Comparison of ENCODE assay signal across 1 cellular context in genomic region chr3:49465269-49466034, GRCh38.
A peak's percentile ranks its signal among the peaks of the same experiment; 100 is the strongest.
TF ChIP-seq lines count a peak whose summit lies in the region.

No MANE protein-coding gene starts in this region.

TF ChIP-seq in K562, 482 proteins besides CTCF, POLR2A, EP300 and RAD21 (continues in another document):
- peak; percentile 67 for TF ChIP-seq CBFA2T2 (conservative IDR thresholded peaks at IDR 0.05)
- TF ChIP-seq SP1 (CRISPR knock-in tag; IDR thresholded peaks at IDR 0.05), result no peak
- TF ChIP-seq, protein P1, sequence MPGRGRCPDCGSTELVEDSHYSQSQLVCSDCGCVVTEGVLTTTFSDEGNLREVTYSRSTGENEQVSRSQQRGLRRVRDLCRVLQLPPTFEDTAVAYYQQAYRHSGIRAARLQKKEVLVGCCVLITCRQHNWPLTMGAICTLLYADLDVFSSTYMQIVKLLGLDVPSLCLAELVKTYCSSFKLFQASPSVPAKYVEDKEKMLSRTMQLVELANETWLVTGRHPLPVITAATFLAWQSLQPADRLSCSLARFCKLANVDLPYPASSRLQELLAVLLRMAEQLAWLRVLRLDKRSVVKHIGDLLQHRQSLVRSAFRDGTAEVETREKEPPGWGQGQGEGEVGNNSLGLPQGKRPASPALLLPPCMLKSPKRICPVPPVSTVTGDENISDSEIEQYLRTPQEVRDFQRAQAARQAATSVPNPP (IDR thresholded peaks at IDR 0.05; ENCODE audit: borderline replicate concordance, insufficient read depth, insufficient read length), result no peak
- TF ChIP-seq ETS1 (conservative IDR thresholded peaks at IDR 0.05; ENCODE audit: control insufficient read depth, low read depth, low read length), result no peak
- TF ChIP-seq ZFP36 (IDR thresholded peaks at IDR 0.05; ENCODE audit: low read depth, low read length, partially characterized antibody), result no peak
- TF ChIP-seq NR3C1 (CRISPR knock-in tag; IDR thresholded peaks at IDR 0.05), result no peak
- TF ChIP-seq TFE3 (CRISPR knock-in tag; IDR thresholded peaks at IDR 0.05), result no peak
- TF ChIP-seq TRIM28 (IDR thresholded peaks at IDR 0.05), result peak; percentile 16; the same call in 1 of the 2 replicates
- TF ChIP-seq THAP7 (CRISPR knock-in tag; IDR thresholded peaks at IDR 0.05), result no peak
- no peak for TF ChIP-seq NR2C1 (IDR thresholded peaks at IDR 0.05)
- no peak for TF ChIP-seq NR2C1 (tag; IDR thresholded peaks at IDR 0.05)
- TF ChIP-seq SMARCB1 (IDR thresholded peaks at IDR 0.05; ENCODE audit: insufficient read length, low read depth), result no peak
- TF ChIP-seq, protein P2, sequence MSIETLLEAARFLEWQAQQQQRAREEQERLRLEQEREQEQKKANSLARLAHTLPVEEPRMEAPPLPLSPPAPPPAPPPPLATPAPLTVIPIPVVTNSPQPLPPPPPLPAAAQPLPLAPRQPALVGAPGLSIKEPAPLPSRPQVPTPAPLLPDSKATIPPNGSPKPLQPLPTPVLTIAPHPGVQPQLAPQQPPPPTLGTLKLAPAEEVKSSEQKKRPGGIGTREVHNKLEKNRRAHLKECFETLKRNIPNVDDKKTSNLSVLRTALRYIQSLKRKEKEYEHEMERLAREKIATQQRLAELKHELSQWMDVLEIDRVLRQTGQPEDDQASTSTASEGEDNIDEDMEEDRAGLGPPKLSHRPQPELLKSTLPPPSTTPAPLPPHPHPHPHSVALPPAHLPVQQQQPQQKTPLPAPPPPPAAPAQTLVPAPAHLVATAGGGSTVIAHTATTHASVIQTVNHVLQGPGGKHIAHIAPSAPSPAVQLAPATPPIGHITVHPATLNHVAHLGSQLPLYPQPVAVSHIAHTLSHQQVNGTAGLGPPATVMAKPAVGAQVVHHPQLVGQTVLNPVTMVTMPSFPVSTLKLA (conservative IDR thresholded peaks at IDR 0.05), result peak in 1 of 2 experiments; percentile 12; a peak in 1 of 4 replicates
- TF ChIP-seq, protein P3, sequence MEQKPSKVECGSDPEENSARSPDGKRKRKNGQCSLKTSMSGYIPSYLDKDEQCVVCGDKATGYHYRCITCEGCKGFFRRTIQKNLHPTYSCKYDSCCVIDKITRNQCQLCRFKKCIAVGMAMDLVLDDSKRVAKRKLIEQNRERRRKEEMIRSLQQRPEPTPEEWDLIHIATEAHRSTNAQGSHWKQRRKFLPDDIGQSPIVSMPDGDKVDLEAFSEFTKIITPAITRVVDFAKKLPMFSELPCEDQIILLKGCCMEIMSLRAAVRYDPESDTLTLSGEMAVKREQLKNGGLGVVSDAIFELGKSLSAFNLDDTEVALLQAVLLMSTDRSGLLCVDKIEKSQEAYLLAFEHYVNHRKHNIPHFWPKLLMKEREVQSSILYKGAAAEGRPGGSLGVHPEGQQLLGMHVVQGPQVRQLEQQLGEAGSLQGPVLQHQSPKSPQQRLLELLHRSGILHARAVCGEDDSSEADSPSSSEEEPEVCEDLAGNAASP (IDR thresholded peaks at IDR 0.05), result no peak
- TF ChIP-seq NFYB (IDR thresholded peaks at IDR 0.05; ENCODE audit: extremely low read depth, insufficient read length), result no peak
- 0 out of 2 replicates have a peak, but pooled peaks have one; percentile 55 for TF ChIP-seq ZNF766 (CRISPR knock-in tag; conservative IDR thresholded peaks at IDR 0.05)
- peak; percentile 67; the same call in 1 of the 2 replicates for TF ChIP-seq TEAD4 (IDR thresholded peaks at IDR 0.05; ENCODE audit: low read length)
- no peak for TF ChIP-seq TEAD4 (CRISPR knock-in tag; IDR thresholded peaks at IDR 0.05; ENCODE audit: borderline replicate concordance)
- no peak for TF ChIP-seq ZNF224 (CRISPR knock-in tag; IDR thresholded peaks at IDR 0.05)
- TF ChIP-seq CREM (IDR thresholded peaks at IDR 0.05; ENCODE audit: low read depth), result 0 out of 2 replicates have a peak, but pooled peaks have one; percentile 16
- TF ChIP-seq NEUROD1 (IDR thresholded peaks at IDR 0.05; ENCODE audit: borderline replicate concordance, low read depth, low read length, partially characterized antibody), result peak; percentile 43
- TF ChIP-seq ZNF584 (CRISPR knock-in tag; IDR thresholded peaks at IDR 0.05; ENCODE audit: low read depth), result no peak
- TF ChIP-seq DNMT1 (IDR thresholded peaks at IDR 0.05), result no peak
- TF ChIP-seq ZNF551 (CRISPR knock-in tag; IDR thresholded peaks at IDR 0.05), result no peak
- TF ChIP-seq ZNF696 (CRISPR knock-in tag; conservative IDR thresholded peaks at IDR 0.05), result no peak
- TF ChIP-seq, protein P4, sequence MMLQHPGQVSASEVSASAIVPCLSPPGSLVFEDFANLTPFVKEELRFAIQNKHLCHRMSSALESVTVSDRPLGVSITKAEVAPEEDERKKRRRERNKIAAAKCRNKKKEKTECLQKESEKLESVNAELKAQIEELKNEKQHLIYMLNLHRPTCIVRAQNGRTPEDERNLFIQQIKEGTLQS (IDR thresholded peaks at IDR 0.05), result peak; percentile 90
- TF ChIP-seq, protein P4 (CRISPR knock-in tag; conservative IDR thresholded peaks at IDR 0.05), result no peak
- TF ChIP-seq MEIS2 (IDR thresholded peaks at IDR 0.05; ENCODE audit: partially characterized antibody), result peak; percentile 55
- TF ChIP-seq ZNF134 (CRISPR knock-in tag; conservative IDR thresholded peaks at IDR 0.05), result no peak
- peak; percentile 97 for TF ChIP-seq CEBPB (tag; IDR thresholded peaks at IDR 0.05)
- TF ChIP-seq STAT6 (CRISPR knock-in tag; IDR thresholded peaks at IDR 0.05), result no peak
- peak; percentile 76 for TF ChIP-seq DPF2 (IDR thresholded peaks at IDR 0.05)
- no peak for TF ChIP-seq RFX1 (IDR thresholded peaks at IDR 0.05)
- TF ChIP-seq GTF2F1 (IDR thresholded peaks at IDR 0.05; ENCODE audit: low read depth, low read length), result no peak
- peak; percentile 79 for TF ChIP-seq TCF3 (CRISPR knock-in tag; IDR thresholded peaks at IDR 0.05)
- no peak for TF ChIP-seq ZNF143 (CRISPR knock-in tag; IDR thresholded peaks at IDR 0.05)
- no peak for TF ChIP-seq NR4A1 (CRISPR knock-in tag; IDR thresholded peaks at IDR 0.05)
- no peak for TF ChIP-seq NR4A1 (tag; IDR thresholded peaks at IDR 0.05)
- no peak for TF ChIP-seq MAX (CRISPR knock-in tag; IDR thresholded peaks at IDR 0.05)
- no peak for TF ChIP-seq FOXA3 (CRISPR knock-in tag; conservative IDR thresholded peaks at IDR 0.05 in 1 of 2, IDR thresholded peaks at IDR 0.05 in 1 of 2)
- TF ChIP-seq, protein P5, sequence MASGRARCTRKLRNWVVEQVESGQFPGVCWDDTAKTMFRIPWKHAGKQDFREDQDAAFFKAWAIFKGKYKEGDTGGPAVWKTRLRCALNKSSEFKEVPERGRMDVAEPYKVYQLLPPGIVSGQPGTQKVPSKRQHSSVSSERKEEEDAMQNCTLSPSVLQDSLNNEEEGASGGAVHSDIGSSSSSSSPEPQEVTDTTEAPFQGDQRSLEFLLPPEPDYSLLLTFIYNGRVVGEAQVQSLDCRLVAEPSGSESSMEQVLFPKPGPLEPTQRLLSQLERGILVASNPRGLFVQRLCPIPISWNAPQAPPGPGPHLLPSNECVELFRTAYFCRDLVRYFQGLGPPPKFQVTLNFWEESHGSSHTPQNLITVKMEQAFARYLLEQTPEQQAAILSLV (tag; IDR thresholded peaks at IDR 0.05), result peak; percentile 55; the same call in 1 of the 2 replicates
- TF ChIP-seq PRMT5 (CRISPR knock-in tag; IDR thresholded peaks at IDR 0.05), result no peak
- 0 out of 2 replicates have a peak, but pooled peaks have one; percentile 36 for TF ChIP-seq SMAD4 (CRISPR knock-in tag; conservative IDR thresholded peaks at IDR 0.05)
- TF ChIP-seq LEF1 (IDR thresholded peaks at IDR 0.05), result no peak
- TF ChIP-seq MYC (IDR thresholded peaks at IDR 0.05; ENCODE audit: low read depth, low read length), result no peak
- TF ChIP-seq MYC (CRISPR knock-in tag; IDR thresholded peaks at IDR 0.05; ENCODE audit: borderline replicate concordance, low read depth), result no peak
- TF ChIP-seq E2F8 (IDR thresholded peaks at IDR 0.05; ENCODE audit: low read depth, partially characterized antibody), result no peak
- no peak for TF ChIP-seq ZZZ3 (IDR thresholded peaks at IDR 0.05)
- peak; percentile 84 for TF ChIP-seq FOSL1 (tag; conservative IDR thresholded peaks at IDR 0.05)
- TF ChIP-seq RCOR1 (IDR thresholded peaks at IDR 0.05; ENCODE audit: borderline replicate concordance in 1 of 2, low read depth in 2 of 2, low read length in 2 of 2), result peak; percentile 62 to 83; a peak in 3 of 4 replicates
- TF ChIP-seq TAF7 (tag; IDR thresholded peaks at IDR 0.05), result no peak
- TF ChIP-seq GABPB2 (CRISPR knock-in tag; conservative IDR thresholded peaks at IDR 0.05), result no peak
- TF ChIP-seq, protein P6, sequence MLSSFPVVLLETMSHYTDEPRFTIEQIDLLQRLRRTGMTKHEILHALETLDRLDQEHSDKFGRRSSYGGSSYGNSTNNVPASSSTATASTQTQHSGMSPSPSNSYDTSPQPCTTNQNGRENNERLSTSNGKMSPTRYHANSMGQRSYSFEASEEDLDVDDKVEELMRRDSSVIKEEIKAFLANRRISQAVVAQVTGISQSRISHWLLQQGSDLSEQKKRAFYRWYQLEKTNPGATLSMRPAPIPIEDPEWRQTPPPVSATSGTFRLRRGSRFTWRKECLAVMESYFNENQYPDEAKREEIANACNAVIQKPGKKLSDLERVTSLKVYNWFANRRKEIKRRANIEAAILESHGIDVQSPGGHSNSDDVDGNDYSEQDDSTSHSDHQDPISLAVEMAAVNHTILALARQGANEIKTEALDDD (IDR thresholded peaks at IDR 0.05), result 0 out of 2 replicates have a peak, but pooled peaks have one; percentile 38
- TF ChIP-seq ZNF263 (CRISPR knock-in tag; IDR thresholded peaks at IDR 0.05; ENCODE audit: borderline replicate concordance), result peak; percentile 62; the same call in 1 of the 2 replicates
- TF ChIP-seq RBFOX2 (IDR thresholded peaks at IDR 0.05; ENCODE audit: low read depth, low read length), result no peak
- no peak for TF ChIP-seq SUPT5H (IDR thresholded peaks at IDR 0.05)
